17 cellular contexts compared by ENCODE assay signal in genomic region chr5:109900911-109901627, GRCh38.
A peak's percentile ranks its signal among the peaks of the same experiment; 100 is the strongest.
DNase-seq lines count a peak whose midpoint lies in the region; ATAC-seq and TF ChIP-seq lines count a peak whose summit lies in the region.
"Had no signal": no experiment of that assay in that cellular context is flagged by ENCODE, and none has a peak within 500 bp of the region (broad histone marks: within the 10 kb centered on the region; RNA-seq: fewer than 3 reads in every experiment).

No MANE protein-coding gene starts in this region.

- no peak for ATAC-seq in GM21529 (IDR thresholded peaks at IDR 0.05; ENCODE audit: unreplicated experiment)
- ATAC-seq: stimulated activated naive B cell treated with anti-CD40 and anti-IgM and Interleukin-4, amounts not matched to agents 10 μg/mL and 1 μg/mL and 100 μg/mL, for 72 hours had no signal

- peak; percentile 59 to 80 for DNase-seq in Caco-2
- DNase-seq in activated CD8-positive, alpha-beta memory T cell treated with anti-CD3 and anti-CD28 coated beads, Interleukin-2, amount 50 U/mL, for 4 hours: no peak
- no peak for DNase-seq in transverse colon
- DNase-seq: activated CD4-positive, alpha-beta T cell treated with anti-CD3 and anti-CD28 coated beads, Interleukin-2, amount 10 ng/mL, durations not matched to agents 7 days and 5 days; BE2C; cortex of kidney; glutamatergic neuron; HFFc6; NCI-H526 treated with DMSO at 0.1 percent for 48 hours; posterior cingulate gyrus; SHP77 treated with DMSO at 0.1 percent for 48 hours; stimulated activated CD4-positive, alpha-beta T cell treated with anti-CD3 and anti-CD28 coated beads, Interleukin-1b, Interleukin-23, amount 100 ng/mL, for 48 hours; stimulated activated naive B cell treated with anti-CD40 and anti-IgM and Interleukin-4, amounts not matched to agents 10 μg/mL and 1 μg/mL and 100 μg/mL, for 72 hours had no signal

- no peak for TF ChIP-seq EP300 in transverse colon (IDR thresholded peaks at IDR 0.05; ENCODE audit: low read depth)

- no peaks in the 10 kb centered on the region for H3K27me3 Mint-ChIP-seq in Caco-2 (ENCODE audit: insufficient read depth, unreplicated experiment)
- H3K27me3 Mint-ChIP-seq: activated CD4-positive, alpha-beta T cell treated with anti-CD3 and anti-CD28 coated beads, Interleukin-2, amount 10 ng/mL, durations not matched to agents 7 days and 5 days had no signal

- WGBS in liver: 45% methylated on average over 3 of the region's 3 CpGs
- 90% methylated on average over 3 of the region's 3 CpGs; no CpG with 5 or more reads in 1 of the 2 donors for WGBS in transverse colon (ENCODE audit: low coverage in 1 of 2), 2 donors

- peak overlapping the region; percentile 25 for H3K4me3 Mint-ChIP-seq in Caco-2 (ENCODE audit: unreplicated experiment)
- H3K4me3 Mint-ChIP-seq: activated CD4-positive, alpha-beta T cell treated with anti-CD3 and anti-CD28 coated beads, Interleukin-2, amount 10 ng/mL, durations not matched to agents 7 days and 5 days; HFFc6; stimulated activated naive B cell treated with anti-CD40 and anti-IgM and Interleukin-4, amounts not matched to agents 10 μg/mL and 1 μg/mL and 100 μg/mL, for 72 hours had no signal

- no peaks in the 10 kb centered on the region for H3F3A ChIP-seq in OCI-LY1 (ENCODE audit: insufficient read depth, low read length)

- no peak overlapping the region for H3K4me3 ChIP-seq in Caco-2 (ENCODE audit: low read depth, low read length)
- no peak overlapping the region for H3K4me3 ChIP-seq in HEK293 (ENCODE audit: low read depth, low read length)
- no peak overlapping the region for H3K4me3 ChIP-seq in OCI-LY1 (ENCODE audit: low read depth, low read length, poor library complexity, severe bottlenecking)
- H3K4me3 ChIP-seq in liver (ENCODE audit: low read depth in 1 of 3, low read length in 3 of 3): peak overlapping the region in 2 of 3 donors; percentile 16 to 40
- H3K4me3 ChIP-seq in transverse colon: no peak overlapping the region

- POLR2A ChIA-PET in Caco-2 (lab: Charles Lee) (no interaction called here), HEK293 (lab: Yijun Ruan, JAX) (no interaction called here)

- H3K9me3 Mint-ChIP-seq in Caco-2 (ENCODE audit: unreplicated experiment): peaks cover 1% of the 10 kb centered on the region
- H3K9me3 Mint-ChIP-seq: HFFc6; stimulated activated naive B cell treated with anti-CD40 and anti-IgM and Interleukin-4, amounts not matched to agents 10 μg/mL and 1 μg/mL and 100 μg/mL, for 72 hours had no signal

- no peaks in the 10 kb centered on the region for H3K79me2 ChIP-seq in OCI-LY1 (ENCODE audit: insufficient read depth, low read length)

- no TSS peak for BruUV-seq in Caco-2 (replicated peaks; lab: Mats Ljungman, UMichigan)

- H3K27ac ChIP-seq in HEK293 (ENCODE audit: extremely low read depth, low read depth, low read length) (no peak overlapping the region), OCI-LY1 (ENCODE audit: low read depth, low read length, poor library complexity, severe bottlenecking) (peak overlapping the region; percentile 50), liver (ENCODE audit: low read depth in 1 of 2, low read length in 2 of 2) (peak overlapping the region; percentile 66 to 84), transverse colon (no peak overlapping the region)

- H3K9me2 ChIP-seq in OCI-LY1 (ENCODE audit: low read depth, low read length): no peaks in the 10 kb centered on the region

- intact Hi-C loops in Caco-2 (cut with micrococcal nuclease; ENCODE audit: unreplicated experiment) (loop anchor here (1.0 kb wide), 1 partner anchor 89 kb away; no protein-coding TSS in a partner anchor), transverse colon (cut with DNase I; ENCODE audit: low total_unique reads) (no loop called here)

- peak overlapping the region; percentile 41 for H3K4me2 ChIP-seq in OCI-LY1 (ENCODE audit: low read length)

- H3K4me1 ChIP-seq in Caco-2 (peaks cover 39% of the 10 kb centered on the region), HEK293 (ENCODE audit: control insufficient read depth, insufficient read depth, low read length) (0 out of 2 replicates have a peak, but pooled peaks cover 3% of the 10 kb centered on the region), OCI-LY1 (ENCODE audit: insufficient read depth, low read length, severe bottlenecking) (peaks cover 23% of the 10 kb centered on the region), liver (ENCODE audit: control insufficient read depth in 4 of 4, insufficient read depth in 4 of 4, low read length in 3 of 4) (peaks cover 11 to 46% (median 23%) of the 10 kb centered on the region in 4 donors), transverse colon (peaks cover 0 to 7% (median 0%) of the 10 kb centered on the region in 4 donors)

- CTCF ChIA-PET in Caco-2 (lab: Charles Lee) (no interaction called here), HEK293 (lab: Yijun Ruan, JAX) (interaction anchor here (0.7 kb wide), 1 partner anchor 33 kb away, joined by 3 read pairs; no protein-coding TSS in a partner anchor)

- H3K9ac ChIP-seq in OCI-LY1 (ENCODE audit: low read length) (no peak overlapping the region; the same call in 1 of the 2 replicates), liver (ENCODE audit: low read depth in 1 of 2, low read length in 2 of 2) (no peak overlapping the region)

- TF ChIP-seq CTCF in Caco-2 (IDR thresholded peaks at IDR 0.05; ENCODE audit: insufficient read depth in 1 of 2, low read depth in 1 of 2, low read length in 1 of 2, severe bottlenecking in 1 of 2, unreplicated experiment in 1 of 2) (no peak), HEK293 (tag by site-specific recombination; IDR thresholded peaks at IDR 0.05) (no peak), OCI-LY1 (IDR thresholded peaks at IDR 0.05; ENCODE audit: low read length) (no peak), liver (IDR thresholded peaks at IDR 0.05; ENCODE audit: low read depth, low read length, missing input control) (no peak), transverse colon (IDR thresholded peaks at IDR 0.05) (no peak)

- no peaks in the 10 kb centered on the region; the same call in 1 of the 2 replicates for H3K36me3 ChIP-seq in Caco-2 (ENCODE audit: control insufficient read depth, insufficient read depth, low read length)
- H3K36me3 ChIP-seq in HEK293 (ENCODE audit: control insufficient read depth in 2 of 2, insufficient read depth in 1 of 2, low read length in 2 of 2): no peaks in the 10 kb centered on the region
- H3K36me3 ChIP-seq in OCI-LY1 (ENCODE audit: insufficient read depth, low read length): no peaks in the 10 kb centered on the region
- no peaks in the 10 kb centered on the region for H3K36me3 ChIP-seq in liver (ENCODE audit: control insufficient read depth in 4 of 4, insufficient read depth in 3 of 4, low read depth in 1 of 4, low read length in 3 of 4)
- no peaks in the 10 kb centered on the region for H3K36me3 ChIP-seq in transverse colon
- H3K36me3 ChIP-seq: BE2C had no signal

- no peaks in the 10 kb centered on the region for H3K36me3 Mint-ChIP-seq in Caco-2 (ENCODE audit: insufficient read depth, unreplicated experiment)
- H3K36me3 Mint-ChIP-seq: stimulated activated naive B cell treated with anti-CD40 and anti-IgM and Interleukin-4, amounts not matched to agents 10 μg/mL and 1 μg/mL and 100 μg/mL, for 72 hours had no signal

- H2AFZ ChIP-seq in OCI-LY1 (ENCODE audit: low read length): 0 out of 2 replicates have a peak overlapping the region, but pooled peaks have one; percentile 1

- no peak for TF ChIP-seq POLR2A in transverse colon (IDR thresholded peaks at IDR 0.05)

- peak; percentile 64 to 66 for TF ChIP-seq RAD21 in liver (IDR thresholded peaks at IDR 0.05)

- peaks cover 24% of the 10 kb centered on the region for H3K4me1 Mint-ChIP-seq in Caco-2 (ENCODE audit: low read depth, unreplicated experiment)
- H3K4me1 Mint-ChIP-seq: stimulated activated naive B cell treated with anti-CD40 and anti-IgM and Interleukin-4, amounts not matched to agents 10 μg/mL and 1 μg/mL and 100 μg/mL, for 72 hours had no signal

- peak overlapping the region; percentile 68 for H3K27ac Mint-ChIP-seq in Caco-2 (ENCODE audit: unreplicated experiment)
- H3K27ac Mint-ChIP-seq: activated CD4-positive, alpha-beta T cell treated with anti-CD3 and anti-CD28 coated beads, Interleukin-2, amount 10 ng/mL, durations not matched to agents 7 days and 5 days; HFFc6; stimulated activated naive B cell treated with anti-CD40 and anti-IgM and Interleukin-4, amounts not matched to agents 10 μg/mL and 1 μg/mL and 100 μg/mL, for 72 hours had no signal

- in situ Hi-C loops in transverse colon (cut with MboI; ENCODE audit: low pct_ligation_motif_present in 1 of 4, low pct_unique_long_range_greater_than_20kb in 1 of 4, low sequenced_read_pairs in 3 of 4): no loop called here

- H4K20me1 ChIP-seq in OCI-LY1 (ENCODE audit: insufficient read depth, low read length): no peaks in the 10 kb centered on the region

- H3K27me3 ChIP-seq in Caco-2 (replicated peaks; ENCODE audit: control insufficient read depth, insufficient read depth, low read length): no peaks in the 10 kb centered on the region
- H3K27me3 ChIP-seq in OCI-LY1 (ENCODE audit: insufficient read depth, low read length): no peaks in the 10 kb centered on the region
- H3K27me3 ChIP-seq in liver (ENCODE audit: control insufficient read depth in 4 of 4, insufficient read depth in 4 of 4, low read length in 3 of 4): no peaks in the 10 kb centered on the region
- no peaks in the 10 kb centered on the region for H3K27me3 ChIP-seq in transverse colon
- H3K27me3 ChIP-seq: BE2C had no signal

- H3K9me3 ChIP-seq in Caco-2: peaks cover 3% of the 10 kb centered on the region; the same call in 1 of the 2 replicates
- no peaks in the 10 kb centered on the region for H3K9me3 ChIP-seq in HEK293 (ENCODE audit: control insufficient read depth, insufficient read depth, low read depth, low read length)
- H3K9me3 ChIP-seq in OCI-LY1 (ENCODE audit: low read length): no peaks in the 10 kb centered on the region
- no peaks in the 10 kb centered on the region for H3K9me3 ChIP-seq in liver (ENCODE audit: control insufficient read depth in 4 of 4, low read length in 3 of 4)
- no peaks in the 10 kb centered on the region for H3K9me3 ChIP-seq in transverse colon
- H3K9me3 ChIP-seq: BE2C had no signal

TF ChIP-seq in HEK293, 187 proteins besides CTCF, POLR2A, EP300 and RAD21 (continues in another document):
- TF ChIP-seq SCRT2 (tag by site-specific recombination; IDR thresholded peaks at IDR 0.05) (no peak), ZNF404 (tag by site-specific recombination; IDR thresholded peaks at IDR 0.05) (no peak), ZNF266 (tag by site-specific recombination; IDR thresholded peaks at IDR 0.05; ENCODE audit: low read depth) (no peak), ZNF791 (tag by site-specific recombination; IDR thresholded peaks at IDR 0.05) (no peak), ZNF624 (tag by site-specific recombination; IDR thresholded peaks at IDR 0.05) (no peak)

TF ChIP-seq in liver, 16 proteins besides CTCF, POLR2A, EP300 and RAD21 (continues in another document):
- TF ChIP-seq RXRA (IDR thresholded peaks at IDR 0.05) (peak; percentile 91 to 94), ATF3 (IDR thresholded peaks at IDR 0.05) (peak; percentile 54), NR2F2 (IDR thresholded peaks at IDR 0.05) (peak; percentile 39), FOXA1 (IDR thresholded peaks at IDR 0.05) (peak; percentile 65), HNF4G (IDR thresholded peaks at IDR 0.05) (peak; percentile 97), TAF1 (conservative IDR thresholded peaks at IDR 0.05) (no peak)

Comparison
In these comparisons a context has a peak if more than half of its experiments do, and no peak if none do; other contexts are left out.
1. DNase-seq: peak in Caco-2 (2 of 2); none in activated CD8-positive, alpha-beta memory T cell treated with anti-CD3 and anti-CD28 coated beads, Interleukin-2, amount 50 U/mL, for 4 hours (single experiment) and transverse colon (single experiment).
2. H3K4me3 ChIP-seq: peak in liver (2 of 3); none in Caco-2 (single experiment), HEK293 (single experiment), OCI-LY1 (single experiment) and transverse colon (0 of 4).
3. H3K27ac ChIP-seq: peak in OCI-LY1 (single experiment) and liver (2 of 2); none in HEK293 (single experiment) and transverse colon (0 of 4).